10 cellular contexts compared by ENCODE assay signal in genomic region chr7:44987996-44988395, GRCh38. TPM values are rescaled to one million over a fixed set of nuclear protein-coding genes. Genes with fewer than 3 reads are reported as not detected.
DNase-seq lines count a peak whose midpoint lies in the region; ATAC-seq and TF ChIP-seq lines count a peak whose summit lies in the region.
"Had no signal": no experiment of that assay in that cellular context is flagged by ENCODE, and none has a peak within 500 bp of the region (broad histone marks: within the 10 kb centered on the region; RNA-seq: fewer than 3 reads in every experiment).

No MANE protein-coding gene starts in this region.

- ATAC-seq in CD8-positive, alpha-beta T cell: no peak
- ATAC-seq in HG03460 (IDR thresholded peaks at IDR 0.05; ENCODE audit: unreplicated experiment): no peak

- intact Hi-C loops in CD8-positive, alpha-beta T cell (cut with DNase I, micrococcal nuclease): loop anchor here (2.0 to 5.0 kb wide), 4 partner anchors 101 to 241 kb away; partner anchors contain the start of genes ZMIZ2 (in 2 of the 2), PURB (in 1 of the 2) and TBRG4 (in 1 of the 2)
- intact Hi-C loops in activated T-helper 1 cell treated with anti-CD3 and anti-CD28 coated beads, Interleukin-12 subunit alpha, Interleukin-12 subunit beta, Interleukin-2, Interleukin-4 antibody, amounts not matched to agents 30 ng/mL and 10 ng/mL and 1 ng/mL, durations not matched to agents 14 hours and 24 hours and 36 hours (cut with micrococcal nuclease): no loop called here

- H3K36me3 ChIP-seq in CD8-positive, alpha-beta T cell (ENCODE audit: insufficient read depth, low read length): peaks cover 22% of the 10 kb centered on the region

- H3K36me3 Mint-ChIP-seq in CD8-positive, alpha-beta T cell: peaks cover 34% of the 10 kb centered on the region
- peaks cover 41% of the 10 kb centered on the region for H3K36me3 Mint-ChIP-seq in activated T-helper 1 cell treated with anti-CD3 and anti-CD28 coated beads, Interleukin-12 subunit alpha, Interleukin-12 subunit beta, Interleukin-2, Interleukin-4 antibody, amounts not matched to agents 30 ng/mL and 10 ng/mL and 1 ng/mL, durations not matched to agents 14 hours and 24 hours and 36 hours (ENCODE audit: low read depth)
- peaks cover 21% of the 10 kb centered on the region for H3K36me3 Mint-ChIP-seq in mesothelial cell of epicardium

- H3K27ac ChIP-seq in CD8-positive, alpha-beta T cell (ENCODE audit: low read depth, low read length): no peak overlapping the region

- H3K27me3 ChIP-seq in CD8-positive, alpha-beta T cell (ENCODE audit: insufficient read depth, low read length): no peaks in the 10 kb centered on the region
- H3K27me3 ChIP-seq: tibial artery had no signal

- H3K4me1 Mint-ChIP-seq in CD8-positive, alpha-beta T cell (ENCODE audit: low read depth): peaks cover 45% of the 10 kb centered on the region
- peaks cover 49% of the 10 kb centered on the region for H3K4me1 Mint-ChIP-seq in activated T-helper 1 cell treated with anti-CD3 and anti-CD28 coated beads, Interleukin-12 subunit alpha, Interleukin-12 subunit beta, Interleukin-2, Interleukin-4 antibody, amounts not matched to agents 30 ng/mL and 10 ng/mL and 1 ng/mL, durations not matched to agents 14 hours and 24 hours and 36 hours (ENCODE audit: low read depth)
- peaks cover 61% of the 10 kb centered on the region for H3K4me1 Mint-ChIP-seq in mesothelial cell of epicardium

- no peaks in the 10 kb centered on the region for H3K27me3 Mint-ChIP-seq in CD8-positive, alpha-beta T cell (ENCODE audit: low read depth)
- no peaks in the 10 kb centered on the region for H3K27me3 Mint-ChIP-seq in activated T-helper 1 cell treated with anti-CD3 and anti-CD28 coated beads, Interleukin-12 subunit alpha, Interleukin-12 subunit beta, Interleukin-2, Interleukin-4 antibody, amounts not matched to agents 30 ng/mL and 10 ng/mL and 1 ng/mL, durations not matched to agents 14 hours and 24 hours and 36 hours (ENCODE audit: insufficient read depth)
- no peaks in the 10 kb centered on the region for H3K27me3 Mint-ChIP-seq in mesothelial cell of epicardium (ENCODE audit: low read depth)

- CTCF ChIA-PET in CD8-positive, alpha-beta T cell (lab: Charles Lee): no interaction called here

- H3K9me3 ChIP-seq in CD8-positive, alpha-beta T cell (ENCODE audit: low read length): no peaks in the 10 kb centered on the region
- H3K9me3 ChIP-seq: tibial artery had no signal

- H3K4me1 ChIP-seq in CD8-positive, alpha-beta T cell (ENCODE audit: insufficient read depth, low read length): peaks cover 33% of the 10 kb centered on the region

- H3K27ac Mint-ChIP-seq in CD8-positive, alpha-beta T cell: peak overlapping the region; percentile 98
- peak overlapping the region; percentile 5 for H3K27ac Mint-ChIP-seq in activated T-helper 1 cell treated with anti-CD3 and anti-CD28 coated beads, Interleukin-12 subunit alpha, Interleukin-12 subunit beta, Interleukin-2, Interleukin-4 antibody, amounts not matched to agents 30 ng/mL and 10 ng/mL and 1 ng/mL, durations not matched to agents 14 hours and 24 hours and 36 hours
- peak overlapping the region; percentile 99 for H3K27ac Mint-ChIP-seq in mesothelial cell of epicardium

- no peak for DNase-seq in CD8-positive, alpha-beta T cell
- DNase-seq in Jurkat, Clone E6-1 (ENCODE audit: low read depth, low spot score): no peak
- no peak for DNase-seq in activated T-helper 1 cell treated with anti-CD3 and anti-CD28 coated beads, Interleukin-12 subunit alpha, Interleukin-12 subunit beta, Interleukin-2, Interleukin-4 antibody, amounts not matched to agents 30 ng/mL and 10 ng/mL and 1 ng/mL, durations not matched to agents 14 hours and 24 hours and 36 hours (ENCODE audit: low spot score)
- DNase-seq in mesothelial cell of epicardium (ENCODE audit: low spot score in 2 of 2, unreplicated experiment in 2 of 2) (no peak), mucosa of gallbladder (ENCODE audit: low spot score) (no peak), NCI-H187 treated with DMSO at 0.1 percent for 48 hours (lab: John Stamatoyannopoulos, UW) (no peak)
- DNase-seq: activated gamma-delta T cell, NCI-H1417 treated with DMSO at 0.1 percent for 48 hours, tibial artery had no signal

- no peaks in the 10 kb centered on the region for H3K9me3 Mint-ChIP-seq in CD8-positive, alpha-beta T cell
- no peaks in the 10 kb centered on the region for H3K9me3 Mint-ChIP-seq in activated T-helper 1 cell treated with anti-CD3 and anti-CD28 coated beads, Interleukin-12 subunit alpha, Interleukin-12 subunit beta, Interleukin-2, Interleukin-4 antibody, amounts not matched to agents 30 ng/mL and 10 ng/mL and 1 ng/mL, durations not matched to agents 14 hours and 24 hours and 36 hours
- H3K9me3 Mint-ChIP-seq in mesothelial cell of epicardium: no peaks in the 10 kb centered on the region

- no peak overlapping the region for H3K4me3 ChIP-seq in CD8-positive, alpha-beta T cell (ENCODE audit: low read depth, low read length)
- peak overlapping the region; percentile 84 for H3K4me3 ChIP-seq in Jurkat, Clone E6-1 (ENCODE audit: low read length)

- POLR2A ChIA-PET in CD8-positive, alpha-beta T cell (lab: Charles Lee): interaction anchor here (1.2 to 1.5 kb wide), 2 partner anchors 9 to 46 kb away, joined by 3 read pairs; no protein-coding TSS in a partner anchor

- no peak for TF ChIP-seq CTCF in CD8-positive, alpha-beta T cell (IDR thresholded peaks at IDR 0.05)
- no peak for TF ChIP-seq CTCF in mesothelial cell of epicardium (IDR thresholded peaks at IDR 0.05; ENCODE audit: unreplicated experiment)

- H3K4me3 Mint-ChIP-seq in CD8-positive, alpha-beta T cell: peak overlapping the region; percentile 9
- H3K4me3 Mint-ChIP-seq in activated T-helper 1 cell treated with anti-CD3 and anti-CD28 coated beads, Interleukin-12 subunit alpha, Interleukin-12 subunit beta, Interleukin-2, Interleukin-4 antibody, amounts not matched to agents 30 ng/mL and 10 ng/mL and 1 ng/mL, durations not matched to agents 14 hours and 24 hours and 36 hours: peak overlapping the region; percentile 98
- H3K4me3 Mint-ChIP-seq in mesothelial cell of epicardium: no peak overlapping the region

RNA-seq across cellular contexts. Expression of gene MYO1G, which starts 9.2 kb away (rescaled TPM):
- 100 to 1,000 TPM; 142 to 143 TPM for total RNA-seq in CD8-positive, alpha-beta T cell
- polyA plus RNA-seq in Jurkat, Clone E6-1 (2012; ENCODE audit: insufficient read depth, insufficient read length): 172 TPM
- 252 and 258 TPM in 2 replicates for total RNA-seq in activated T-helper 1 cell treated with anti-CD3 and anti-CD28 coated beads, Interleukin-12 subunit alpha, Interleukin-12 subunit beta, Interleukin-2, Interleukin-4 antibody, amounts not matched to agents 30 ng/mL and 10 ng/mL and 1 ng/mL, durations not matched to agents 14 hours and 24 hours and 36 hours
- 0.65 to 0.69 TPM (median 0.66 TPM) in 3 replicates for total RNA-seq in mesothelial cell of epicardium
- total RNA-seq in mucosa of gallbladder: 6.0 TPM

RNA-seq across cellular contexts. Expression of gene CCM2, which starts 12.0 kb away (rescaled TPM):
- 10 to 100 TPM; 42.8 to 44.6 TPM for total RNA-seq in CD8-positive, alpha-beta T cell
- polyA plus RNA-seq in Jurkat, Clone E6-1 (2012; ENCODE audit: insufficient read depth, insufficient read length): 101 TPM
- 59.2 and 65.5 TPM in 2 replicates for total RNA-seq in activated T-helper 1 cell treated with anti-CD3 and anti-CD28 coated beads, Interleukin-12 subunit alpha, Interleukin-12 subunit beta, Interleukin-2, Interleukin-4 antibody, amounts not matched to agents 30 ng/mL and 10 ng/mL and 1 ng/mL, durations not matched to agents 14 hours and 24 hours and 36 hours
- total RNA-seq in mesothelial cell of epicardium (32.3 to 35.1 TPM (median 34.1 TPM) in 3 replicates), mucosa of gallbladder (36.4 TPM)

Comparison
In these comparisons a context has a peak if more than half of its experiments do, and no peak if none do; other contexts are left out.
1. H3K27ac Mint-ChIP-seq: peak in every context shown above with its lines; median percentile 99 in mesothelial cell of epicardium; 98 in CD8-positive, alpha-beta T cell; 5 in activated T-helper 1 cell treated with anti-CD3 and anti-CD28 coated beads, Interleukin-12 subunit alpha, Interleukin-12 subunit beta, Interleukin-2, Interleukin-4 antibody, amounts not matched to agents 30 ng/mL and 10 ng/mL and 1 ng/mL, durations not matched to agents 14 hours and 24 hours and 36 hours.
2. RNA of gene MYO1G, which starts 9.2 kb away (total RNA-seq): 252 to 258 TPM in activated T-helper 1 cell treated with anti-CD3 and anti-CD28 coated beads, Interleukin-12 subunit alpha, Interleukin-12 subunit beta, Interleukin-2, Interleukin-4 antibody, amounts not matched to agents 30 ng/mL and 10 ng/mL and 1 ng/mL, durations not matched to agents 14 hours and 24 hours and 36 hours and 142 to 143 TPM in CD8-positive, alpha-beta T cell; 6.0 TPM in mucosa of gallbladder (single experiment) and 0.65 to 0.69 TPM in mesothelial cell of epicardium; every median in the first group is over 10 times any median in the second.